In genomic region chr19:22617181-22617580, GRCh38 we compare ENCODE assay signal across 2 cellular contexts. TPM values are rescaled to one million over a fixed set of nuclear protein-coding genes. Genes with fewer than 3 reads are reported as not detected.
"Had no signal": no experiment of that assay in that cellular context is flagged by ENCODE, and none has a peak within 500 bp of the region (broad histone marks: within the 10 kb centered on the region; RNA-seq: fewer than 3 reads in every experiment).

No MANE protein-coding gene starts in this region.

RNA-seq across cellular contexts. Expression of gene ZNF492, which starts 16.9 kb away (rescaled TPM):
- total RNA-seq: smooth muscle cell, thoracic aorta had no signal
